In the genomic region with DNA sequence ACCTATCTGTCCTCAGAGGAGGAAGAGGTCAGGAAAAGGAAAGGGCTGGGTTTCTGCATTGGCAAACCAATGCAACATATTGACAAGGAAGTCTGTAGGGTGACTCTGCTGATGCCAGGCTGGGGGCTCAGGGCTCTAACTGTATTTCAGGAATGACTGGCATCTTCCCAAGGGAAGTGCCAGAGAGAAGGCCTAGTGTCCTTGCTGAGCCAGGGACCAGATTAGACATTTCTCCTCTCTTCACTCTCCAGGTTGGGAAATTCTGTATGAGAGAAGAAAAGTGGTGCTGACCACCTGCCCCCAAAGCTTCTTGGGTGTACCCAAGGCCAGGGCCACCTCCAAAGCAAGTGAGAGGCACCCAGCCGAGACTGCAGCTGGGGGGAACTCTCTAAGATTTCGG, we compare ENCODE assay signal across 9 cellular contexts. TPM values are rescaled to one million over a fixed set of nuclear protein-coding genes. Genes with fewer than 3 reads are reported as not detected.
"Had no signal": no experiment of that assay in that cellular context is flagged by ENCODE, and none has a peak within 500 bp of the region (broad histone marks: within the 10 kb centered on the region; RNA-seq: fewer than 3 reads in every experiment).

No MANE protein-coding gene starts in this region.

- H3K4me3 Mint-ChIP-seq: HFFc6 had no signal

- H3K36me3 ChIP-seq: HAP-1 had no signal

- H3K27ac Mint-ChIP-seq: HFFc6 had no signal

- H2AFZ ChIP-seq: GM23248 had no signal

- H3K9ac ChIP-seq: GM23248 had no signal

- H3K27ac ChIP-seq: GM23248, HL-60 had no signal

- ATAC-seq: HCT116, HepG2 had no signal

- FAIRE-seq: HepG2 had no signal

- DNase-seq: GM23248, GOT3, H7, HFFc6 had no signal

- H3K4me1 ChIP-seq: HAP-1 had no signal

- H3K4me3 ChIP-seq: GM23248, HAP-1 had no signal

- H3K9me3 ChIP-seq: HAP-1 had no signal

RNA-seq across cellular contexts. Expression of a gene that starts 27.2 kb away (rescaled TPM):
- total RNA-seq: GM23248, HFFc6, HT1080 had no signal
- polyA plus RNA-seq: GM23248 had no signal
